In genomic region chr19:54136864-54137113, GRCh38 we compare ENCODE assay signal across 8 cellular contexts. TPM values are rescaled to one million over a fixed set of nuclear protein-coding genes. Genes with fewer than 3 reads are reported as not detected.
DNase-seq lines count a peak whose midpoint lies in the region; ATAC-seq and TF ChIP-seq lines count a peak whose summit lies in the region.

No MANE protein-coding gene starts in this region.

- TF ChIP-seq CTCF in RWPE1 (conservative IDR thresholded peaks at IDR 0.05; ENCODE audit: low read depth), result no peak
- TF ChIP-seq CTCF in fibroblast of mammary gland (conservative IDR thresholded peaks at IDR 0.05; ENCODE audit: control insufficient read depth, insufficient read depth, low read depth, low read length), result no peak

- CTCF ChIA-PET in RWPE1 (lab: Yijun Ruan, JAX), result no interaction called here

- peak overlapping the region; percentile 99 for H3K4me2 ChIP-seq in skeletal muscle satellite cell (ENCODE audit: low read length)

- H3K9me3 ChIP-seq in skeletal muscle satellite cell (replicated peaks; ENCODE audit: low read length), result no peaks in the 10 kb centered on the region

- DNase-seq in RWPE1 (ENCODE audit: low spot score), result no peak
- DNase-seq in fibroblast of mammary gland (ENCODE audit: low read depth), result no peak
- DNase-seq in Ammon's horn (ENCODE audit: low spot score), result no peak
- DNase-seq in AG08395 (ENCODE audit: low spot score), result no peak
- DNase-seq in NCI-H2196 treated with DMSO at 0.1 percent for 48 hours (lab: John Stamatoyannopoulos, UW; ENCODE audit: unreplicated experiment), result no peak

- H3K27ac ChIP-seq in RWPE1, result peak overlapping the region; percentile 94

- POLR2A ChIA-PET in RWPE1 (lab: Yijun Ruan, JAX; ENCODE audit: low non-redundant PET), result interaction anchor here (0.8 to 1.6 kb wide), 4 partner anchors 11 to 23 kb away, joined by 3 to 5 read pairs (median 4); partner anchors contain the start of genes LENG1, PRPF31 and TFPT

- peak; percentile 62 for ATAC-seq in GM18520 (IDR thresholded peaks at IDR 0.05; ENCODE audit: unreplicated experiment)
- ATAC-seq in GM21737 (IDR thresholded peaks at IDR 0.05; ENCODE audit: unreplicated experiment), result no peak

- H3K4me3 ChIP-seq in fibroblast of mammary gland (ENCODE audit: control insufficient read depth, low read depth, low read length) (peak overlapping the region; percentile 66), skeletal muscle satellite cell (ENCODE audit: low read length) (peak overlapping the region; percentile 81)

- H3K27me3 ChIP-seq in skeletal muscle satellite cell (ENCODE audit: control insufficient read depth, insufficient read depth, low read length), result no peaks in the 10 kb centered on the region

- H3K9ac ChIP-seq in skeletal muscle satellite cell (ENCODE audit: low read depth, low read length), result peak overlapping the region; percentile 59

- H3K36me3 ChIP-seq in skeletal muscle satellite cell (ENCODE audit: insufficient read depth, low read length), result peaks cover 5% of the 10 kb centered on the region

- H3K4me1 ChIP-seq in skeletal muscle satellite cell (ENCODE audit: control insufficient read depth, insufficient read depth, low read length), result peaks cover 20% of the 10 kb centered on the region

RNA-seq across cellular contexts. Expression of gene CNOT3, which starts 0.8 kb away (rescaled TPM):
- 5.6 and 9.2 TPM in 2 replicates for total RNA-seq in skeletal muscle satellite cell (2012; rRNA removed)

RNA-seq across cellular contexts. Expression of gene PRPF31, which starts 21.2 kb away (rescaled TPM):
- 52.2 and 52.4 TPM in 2 replicates for total RNA-seq in skeletal muscle satellite cell (2012; rRNA removed)

RNA-seq across cellular contexts. Expression of gene TFPT, which starts 21.3 kb away (rescaled TPM):
- total RNA-seq in skeletal muscle satellite cell (2012; rRNA removed), result 10.7 and 17.2 TPM in 2 replicates

RNA-seq across cellular contexts. Expression of gene LENG1, which starts 22.7 kb away (rescaled TPM):
- 3.1 and 3.5 TPM in 2 replicates for total RNA-seq in skeletal muscle satellite cell (2012; rRNA removed)

RNA-seq across cellular contexts. Expression of gene NDUFA3, which starts 34.1 kb away (rescaled TPM):
- total RNA-seq in skeletal muscle satellite cell (2012; rRNA removed), result 7.4 and 8.1 TPM in 2 replicates
